8 cellular contexts compared by ENCODE assay signal in genomic region chr7:128608678-128609421, GRCh38.
A peak's percentile ranks its signal among the peaks of the same experiment; 100 is the strongest.
DNase-seq lines count a peak whose midpoint lies in the region; ATAC-seq and TF ChIP-seq lines count a peak whose summit lies in the region.
"Not testable (repeated sequence)": the region's sequence is repeated elsewhere in the genome, so short reads cannot be mapped to it uniquely, and the experiment has no call there.

No MANE protein-coding gene starts in this region.

- not testable (repeated sequence) for H3K27me3 ChIP-seq in BJ (ENCODE audit: control insufficient read depth, insufficient read depth, low read length); body of pancreas; right atrium auricular region

- not testable (repeated sequence) for TF ChIP-seq POLR2A in body of pancreas (IDR thresholded peaks at IDR 0.05)

- peak; percentile 75 for ATAC-seq in GM18907 (IDR thresholded peaks at IDR 0.05; ENCODE audit: unreplicated experiment)
- ATAC-seq in HG03103 (IDR thresholded peaks at IDR 0.05; ENCODE audit: low read depth, unreplicated experiment) = peak; percentile 70
- ATAC-seq in body of pancreas = peak; percentile 73
- peak; percentile 71 for ATAC-seq in sciatic nerve

- not testable (repeated sequence) for H3K4me1 ChIP-seq in body of pancreas, right atrium auricular region

- WGBS in body of pancreas, 2 donors = 9 to 10% methylated on average over 6 of the region's 6 CpGs

- POLR2A ChIA-PET in BJ (lab: Charles Lee) = not testable (repeated sequence)

- intact Hi-C loops in body of pancreas (cut with DNase I); sciatic nerve (cut with DNase I): not testable (repeated sequence)

- H3K36me3 ChIP-seq in BJ (ENCODE audit: control insufficient read depth, insufficient read depth, low read length); body of pancreas (replicated peaks in 1 of 2; ENCODE audit: insufficient read depth in 1 of 2, low read depth in 2 of 2); right atrium auricular region: not testable (repeated sequence)

- CTCF ChIA-PET in BJ (lab: Yijun Ruan, JAX) = interaction anchor here (0.7 to 1.8 kb wide), 4 partner anchors 222 to 274 kb away, joined by 3 to 8 read pairs (median 5); no protein-coding TSS in a partner anchor

- H3K9me3 ChIP-seq in body of pancreas, right atrium auricular region: not testable (repeated sequence)

- TF ChIP-seq CTCF in BJ (IDR thresholded peaks at IDR 0.05; ENCODE audit: insufficient read depth, low read depth, low read length) (peak; percentile 40), body of pancreas (IDR thresholded peaks at IDR 0.05) (peak in 5 of 7 experiments; percentile 37 to 59 (median 57)), right atrium auricular region (IDR thresholded peaks at IDR 0.05) (peak; percentile 51 to 66)

- not testable (repeated sequence) for DNase-seq in BJ (ENCODE audit: low read depth); right atrium auricular region (ENCODE audit: low spot score); sciatic nerve (ENCODE audit: low spot score)
- peak; percentile 15 for DNase-seq in NCI-H2107 (lab: John Stamatoyannopoulos, UW)
- DNase-seq in T1000 (lab: John Stamatoyannopoulos, UW) = peak; percentile 2
- peak in 3 of 4 donors; percentile 28 to 58 (median 33) for DNase-seq in body of pancreas

- H3K27ac ChIP-seq in body of pancreas, right atrium auricular region: not testable (repeated sequence)

- not testable (repeated sequence) for H3K4me3 ChIP-seq in BJ (ENCODE audit: low read depth, low read length); body of pancreas; right atrium auricular region
